In the genomic region with DNA sequence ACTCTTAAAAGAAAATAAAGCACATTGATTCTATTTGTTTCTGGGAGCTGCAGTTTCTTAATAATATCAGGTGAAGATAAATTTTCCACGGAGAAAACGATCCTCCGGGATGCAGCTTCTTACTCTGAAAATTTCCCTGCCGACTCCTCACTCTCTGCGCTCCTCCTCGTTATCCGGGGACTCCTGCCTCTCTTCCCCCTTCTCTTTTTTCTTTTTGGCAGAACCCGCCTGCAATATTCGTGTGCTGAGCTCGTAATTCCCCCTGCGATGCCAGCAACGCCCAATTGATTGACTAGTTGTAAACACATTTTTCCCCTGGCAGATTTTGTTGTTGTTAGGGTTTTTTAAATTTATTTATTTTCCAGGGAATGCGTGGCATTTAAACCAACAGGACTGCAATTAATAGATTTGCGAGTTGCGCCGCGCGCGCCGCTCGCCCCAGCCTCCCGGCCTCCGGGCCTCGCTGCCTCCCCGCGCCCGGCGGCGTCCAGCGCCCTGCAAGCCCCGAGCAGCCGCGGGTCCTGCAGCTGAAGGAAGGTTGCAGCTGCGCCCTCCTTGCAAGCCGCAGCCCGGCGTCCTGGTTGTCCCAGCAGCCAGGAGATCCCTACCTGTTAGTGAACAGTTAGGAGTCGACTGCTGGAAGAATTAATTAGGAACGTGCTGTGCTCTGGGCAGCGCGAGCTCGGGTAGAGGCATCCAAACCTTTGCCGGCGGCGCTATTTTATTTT, we compare ENCODE assay signal across 1 cellular context.
TF ChIP-seq lines count a peak whose summit lies in the region.

No MANE protein-coding gene starts in this region.

TF ChIP-seq in SK-N-SH treated with all-trans-retinoic acid at 6 μM for 48 hours, 23 proteins besides CTCF, POLR2A, EP300 and RAD21 (continued from another document):
- TF ChIP-seq, protein P1, sequence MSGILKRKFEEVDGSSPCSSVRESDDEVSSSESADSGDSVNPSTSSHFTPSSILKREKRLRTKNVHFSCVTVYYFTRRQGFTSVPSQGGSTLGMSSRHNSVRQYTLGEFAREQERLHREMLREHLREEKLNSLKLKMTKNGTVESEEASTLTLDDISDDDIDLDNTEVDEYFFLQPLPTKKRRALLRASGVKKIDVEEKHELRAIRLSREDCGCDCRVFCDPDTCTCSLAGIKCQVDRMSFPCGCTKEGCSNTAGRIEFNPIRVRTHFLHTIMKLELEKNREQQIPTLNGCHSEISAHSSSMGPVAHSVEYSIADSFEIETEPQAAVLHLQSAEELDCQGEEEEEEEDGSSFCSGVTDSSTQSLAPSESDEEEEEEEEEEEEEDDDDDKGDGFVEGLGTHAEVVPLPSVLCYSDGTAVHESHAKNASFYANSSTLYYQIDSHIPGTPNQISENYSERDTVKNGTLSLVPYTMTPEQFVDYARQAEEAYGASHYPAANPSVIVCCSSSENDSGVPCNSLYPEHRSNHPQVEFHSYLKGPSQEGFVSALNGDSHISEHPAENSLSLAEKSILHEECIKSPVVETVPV (CRISPR knock-in tag; IDR thresholded peaks at IDR 0.05): no peak
- TF ChIP-seq SNAI2 (CRISPR knock-in tag; IDR thresholded peaks at IDR 0.05) (no peak), ZNF8 (CRISPR knock-in tag; IDR thresholded peaks at IDR 0.05) (no peak), ESRRG (CRISPR knock-in tag; IDR thresholded peaks at IDR 0.05) (no peak), TOX (CRISPR knock-in tag; IDR thresholded peaks at IDR 0.05; ENCODE audit: borderline replicate concordance) (no peak)
- TF ChIP-seq, protein P2, sequence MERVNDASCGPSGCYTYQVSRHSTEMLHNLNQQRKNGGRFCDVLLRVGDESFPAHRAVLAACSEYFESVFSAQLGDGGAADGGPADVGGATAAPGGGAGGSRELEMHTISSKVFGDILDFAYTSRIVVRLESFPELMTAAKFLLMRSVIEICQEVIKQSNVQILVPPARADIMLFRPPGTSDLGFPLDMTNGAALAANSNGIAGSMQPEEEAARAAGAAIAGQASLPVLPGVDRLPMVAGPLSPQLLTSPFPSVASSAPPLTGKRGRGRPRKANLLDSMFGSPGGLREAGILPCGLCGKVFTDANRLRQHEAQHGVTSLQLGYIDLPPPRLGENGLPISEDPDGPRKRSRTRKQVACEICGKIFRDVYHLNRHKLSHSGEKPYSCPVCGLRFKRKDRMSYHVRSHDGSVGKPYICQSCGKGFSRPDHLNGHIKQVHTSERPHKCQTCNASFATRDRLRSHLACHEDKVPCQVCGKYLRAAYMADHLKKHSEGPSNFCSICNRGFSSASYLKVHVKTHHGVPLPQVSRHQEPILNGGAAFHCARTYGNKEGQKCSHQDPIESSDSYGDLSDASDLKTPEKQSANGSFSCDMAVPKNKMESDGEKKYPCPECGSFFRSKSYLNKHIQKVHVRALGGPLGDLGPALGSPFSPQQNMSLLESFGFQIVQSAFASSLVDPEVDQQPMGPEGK (CRISPR knock-in tag; IDR thresholded peaks at IDR 0.05; ENCODE audit: borderline replicate concordance): no peak
